In the genomic region with DNA sequence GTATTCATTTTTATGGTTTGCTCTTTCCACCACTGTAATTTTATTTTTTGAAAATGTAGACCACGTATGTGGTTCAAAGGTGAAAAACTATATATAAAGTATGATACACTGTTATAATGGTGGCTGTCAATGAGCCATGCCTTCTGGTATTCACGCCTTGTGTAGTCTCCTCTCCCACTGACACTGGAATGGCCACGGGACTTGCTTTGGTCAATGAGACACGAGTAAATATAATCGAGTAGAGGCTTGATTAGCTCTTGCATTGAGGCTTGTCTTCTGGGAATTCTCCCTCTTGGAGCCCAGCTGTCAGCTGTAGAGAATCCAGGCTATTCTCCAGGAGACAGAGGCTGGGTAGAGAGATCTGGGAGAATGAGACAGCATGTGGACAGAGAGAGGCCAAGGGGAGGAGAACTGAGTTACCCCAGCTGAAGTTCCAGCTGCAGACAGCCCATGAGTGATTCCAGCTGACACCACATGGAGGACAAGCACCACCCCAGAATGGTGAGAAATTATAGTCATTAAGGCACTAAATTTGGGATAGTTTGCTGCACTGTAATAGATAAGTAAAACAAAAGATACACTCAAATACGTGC, we compare ENCODE assay signal across 15 cellular contexts. TPM values are rescaled to one million over a fixed set of nuclear protein-coding genes. Genes with fewer than 3 reads are reported as not detected.
DNase-seq lines count a peak whose midpoint lies in the region; ATAC-seq and TF ChIP-seq lines count a peak whose summit lies in the region.
"Had no signal": no experiment of that assay in that cellular context is flagged by ENCODE, and none has a peak within 500 bp of the region (broad histone marks: within the 10 kb centered on the region; RNA-seq: fewer than 3 reads in every experiment).

No MANE protein-coding gene starts in this region.

- no peak for TF ChIP-seq CTCF in cardiac fibroblast (IDR thresholded peaks at IDR 0.05; ENCODE audit: low read depth, low read length)
- no peak for TF ChIP-seq CTCF in left ventricle myocardium inferior (IDR thresholded peaks at IDR 0.05; ENCODE audit: borderline replicate concordance)
- no peak for TF ChIP-seq CTCF in psoas muscle (IDR thresholded peaks at IDR 0.05)
- no peak for TF ChIP-seq CTCF in esophagus squamous epithelium (IDR thresholded peaks at IDR 0.05)

- intact Hi-C loops in left ventricle myocardium inferior (cut with micrococcal nuclease) (no loop called here), psoas muscle (cut with DNase I) (no loop called here), esophagus squamous epithelium (cut with DNase I) (no loop called here)

- H3K9me3 ChIP-seq in left ventricle myocardium inferior (replicated peaks) (no peaks in the 10 kb centered on the region), psoas muscle (no peaks in the 10 kb centered on the region), esophagus squamous epithelium (no peaks in the 10 kb centered on the region)
- H3K9me3 ChIP-seq: BE2C, HAP-1 had no signal

- H3K27me3 ChIP-seq in left ventricle myocardium inferior (ENCODE audit: low read depth) (no peaks in the 10 kb centered on the region), psoas muscle (ENCODE audit: insufficient read depth in 3 of 3, low read length in 2 of 3) (no peaks in the 10 kb centered on the region), esophagus squamous epithelium (no peaks in the 10 kb centered on the region)
- H3K27me3 ChIP-seq: BE2C had no signal

- TF ChIP-seq POLR2A in esophagus squamous epithelium (IDR thresholded peaks at IDR 0.05), result no peak

- no peak overlapping the region for H3K27ac ChIP-seq in left ventricle myocardium inferior (replicated peaks)
- H3K27ac ChIP-seq in psoas muscle, result peak overlapping the region; percentile 72
- H3K27ac ChIP-seq in esophagus squamous epithelium, result no peak overlapping the region

- H3K36me3 ChIP-seq in left ventricle myocardium inferior (no peaks in the 10 kb centered on the region), psoas muscle (ENCODE audit: insufficient read depth in 1 of 2, low read depth in 1 of 2) (no peaks in the 10 kb centered on the region), esophagus squamous epithelium (no peaks in the 10 kb centered on the region)
- H3K36me3 ChIP-seq: BE2C, HAP-1 had no signal

- H3K4me3 ChIP-seq in cardiac fibroblast (replicated peaks in 1 of 2; ENCODE audit: low read depth in 2 of 2, low read length in 2 of 2) (no peak overlapping the region), left ventricle myocardium inferior (no peak overlapping the region), psoas muscle (no peak overlapping the region), esophagus squamous epithelium (no peak overlapping the region)
- H3K4me3 ChIP-seq: HAP-1 had no signal

- DNase-seq in NCI-H2171 (lab: John Stamatoyannopoulos, UW), result peak; percentile 8
- peak; percentile 9 to 44 for DNase-seq in cardiac fibroblast (ENCODE audit: low read depth in 2 of 2)
- peak; percentile 38 for DNase-seq in left ventricle myocardium inferior
- no peak for DNase-seq in psoas muscle
- DNase-seq in activated CD4-positive, CD25-positive, alpha-beta regulatory T cell treated with anti-CD3 and anti-CD28 coated beads, Interleukin-2, amount 50 U/mL, for 72 hours, result no peak
- DNase-seq in amygdala (lab: John Stamatoyannopoulos, UW), result no peak
- no peak for DNase-seq in esophagus squamous epithelium (lab: John Stamatoyannopoulos, UW)
- DNase-seq: BE2C; CD4-positive, alpha-beta memory T cell; MM.1S; NCI-H1105; NCI-H1694 treated with DMSO at 0.1 percent for 48 hours; RPMI8226 had no signal

- H3K4me1 ChIP-seq in left ventricle myocardium inferior (no peaks in the 10 kb centered on the region), psoas muscle (no peaks in the 10 kb centered on the region), esophagus squamous epithelium (no peaks in the 10 kb centered on the region)
- H3K4me1 ChIP-seq: BE2C, HAP-1 had no signal

- WGBS in psoas muscle, 3 donors, result 42 to 46% (median 45%) methylated on average over 6 of the region's 6 CpGs
- WGBS in esophagus squamous epithelium, 2 donors, result 72 to 75% methylated on average over 6 of the region's 6 CpGs

- ATAC-seq in psoas muscle, result peak; percentile 94 to 98 (median 94)
- ATAC-seq: HepG2 had no signal

RNA-seq across cellular contexts. Expression of a gene that starts 25.2 kb away (rescaled TPM):
- total RNA-seq in left ventricle myocardium inferior (11.2 TPM), psoas muscle (10 to 100 TPM in 1 of 4 donors, 1 to 10 TPM in 3; 2.8 to 11.5 (median 5.8) TPM), esophagus squamous epithelium (1 to 10 TPM; 1.8 to 3.6 (median 3.1) TPM)
- 1 to 10 TPM in 1 of 3 donors, under 1 TPM in 2; 0.43 to 1.1 (median 0.94) TPM for polyA plus RNA-seq in psoas muscle
- total RNA-seq: CD4-positive, alpha-beta memory T cell had no signal
- polyA plus RNA-seq: HepG2 had no signal

Comparison
In these comparisons a context has a peak if more than half of its experiments do, and no peak if none do; other contexts are left out.
1. DNase-seq: peak in NCI-H2171 (single experiment), cardiac fibroblast (2 of 2) and left ventricle myocardium inferior (single experiment); none in psoas muscle (0 of 2), activated CD4-positive, CD25-positive, alpha-beta regulatory T cell treated with anti-CD3 and anti-CD28 coated beads, Interleukin-2, amount 50 U/mL, for 72 hours (single experiment), amygdala (0 of 56) and esophagus squamous epithelium (single experiment).